ENCODE assay signal across 8 cellular contexts in genomic region chr7:4683043-4683883, GRCh38. TPM values are rescaled to one million over a fixed set of nuclear protein-coding genes. Genes with fewer than 3 reads are reported as not detected.
DNase-seq lines count a peak whose midpoint lies in the region; ATAC-seq, FAIRE-seq and TF ChIP-seq lines count a peak whose summit lies in the region.

No MANE protein-coding gene starts in this region.

- CTCF ChIA-PET in K562 (lab: Yijun Ruan, JAX; ENCODE audit: low intra/inter-chr PET ratio), result interaction anchor here (0.6 kb wide), 1 partner anchor 58 kb away, joined by 3 read pairs; no protein-coding TSS in a partner anchor

- peak overlapping the region; percentile 83 to 96 (median 88) for H3K4me3 ChIP-seq in Peyer's patch
- H3K4me3 ChIP-seq in K562, result peak overlapping the region; percentile 65

- POLR2A ChIA-PET in K562 (lab: Yijun Ruan, JAX), result interaction anchor here (0.5 to 3.4 kb wide), 4 partner anchors 10 to 42 kb away, joined by 3 to 21 read pairs (median 4); no protein-coding TSS in a partner anchor

- TF ChIP-seq POLR2A in Peyer's patch (IDR thresholded peaks at IDR 0.05), result no peak
- TF ChIP-seq POLR2A in K562 (conservative IDR thresholded peaks at IDR 0.05), result no peak

- peaks cover 28 to 53% of the 10 kb centered on the region in 2 donors for H3K4me1 Mint-ChIP-seq in stimulated activated naive B cell treated with anti-CD40 and anti-IgM and Interleukin-4, amounts not matched to agents 10 μg/mL and 1 μg/mL and 100 μg/mL, for 72 hours

- H3K9me1 ChIP-seq in K562 (ENCODE audit: control insufficient read depth, insufficient read depth, low read length), result no peaks in the 10 kb centered on the region

- H3K9me3 ChIP-seq in Peyer's patch (no peaks in the 10 kb centered on the region), K562 (replicated peaks; ENCODE audit: control insufficient read depth, insufficient read depth, low read depth, low read length) (no peaks in the 10 kb centered on the region)

- H3K27me3 Mint-ChIP-seq in stimulated activated naive B cell treated with anti-CD40 and anti-IgM and Interleukin-4, amounts not matched to agents 10 μg/mL and 1 μg/mL and 100 μg/mL, for 72 hours, result no peaks in the 10 kb centered on the region

- DNase-seq in GM03348 (ENCODE audit: low spot score) (peak; percentile 25), Peyer's patch (peak in 2 of 3 donors; percentile 54), K562 (ENCODE audit: extremely low read depth in 1 of 4, low spot score in 3 of 4) (peak; percentile 51 to 70 (median 66)), left colon (peak; percentile 57 to 61), cerebellar nuclear complex (lab: John Stamatoyannopoulos, UW) (no peak), COLO829 (ENCODE audit: low spot score) (no peak)
- peak; percentile 4 for DNase-seq in stimulated activated naive B cell treated with anti-CD40 and anti-IgM and Interleukin-4, amounts not matched to agents 10 μg/mL and 1 μg/mL and 100 μg/mL, for 72 hours

- no peak for FAIRE-seq in K562 (lab: Jason Lieb, UNC)

- no peak for TF ChIP-seq RAD21 in K562 (CRISPR knock-in tag; conservative IDR thresholded peaks at IDR 0.05 in 1 of 2, IDR thresholded peaks at IDR 0.05 in 1 of 2)

- TF ChIP-seq CTCF in Peyer's patch (IDR thresholded peaks at IDR 0.05) (no peak), K562 (IDR thresholded peaks at IDR 0.05 in 2 of 3, conservative IDR thresholded peaks at IDR 0.05 in 1 of 3; ENCODE audit: insufficient read depth in 2 of 3, low read depth in 1 of 3, low read length in 3 of 3) (no peak)

- H3K27ac Mint-ChIP-seq in stimulated activated naive B cell treated with anti-CD40 and anti-IgM and Interleukin-4, amounts not matched to agents 10 μg/mL and 1 μg/mL and 100 μg/mL, for 72 hours, result peak overlapping the region; percentile 92

- BruUV-seq in K562 (replicated peaks; lab: Mats Ljungman, UMichigan), result no TSS peak

- H3K36me3 ChIP-seq in Peyer's patch, result no peaks in the 10 kb centered on the region
- peaks cover 15% of the 10 kb centered on the region; the same call in 2 of the 3 replicates for H3K36me3 ChIP-seq in K562 (ENCODE audit: control insufficient read depth, insufficient read depth, low read length)

- H3K4me1 ChIP-seq in Peyer's patch, result peaks cover 0 to 35% (median 7%) of the 10 kb centered on the region in 4 donors
- peaks cover 24 to 43% of the 10 kb centered on the region in 2 experiments; a peak in 4 of 5 replicates for H3K4me1 ChIP-seq in K562 (replicated peaks in 1 of 2; ENCODE audit: control insufficient read depth in 2 of 2, insufficient read depth in 2 of 2, low read length in 2 of 2)

- H3K27me3 ChIP-seq in Peyer's patch, result no peaks in the 10 kb centered on the region
- H3K27me3 ChIP-seq in K562 (ENCODE audit: control insufficient read depth in 2 of 2, insufficient read depth in 2 of 2, low read length in 2 of 2), result peaks cover 0 to 4% of the 10 kb centered on the region in 2 experiments; a peak in 1 of 5 replicates

- in situ Hi-C loops in K562 (cut with MboI), result no loop called here

- peak; percentile 67 for ATAC-seq in K562
- peak; percentile 66 for ATAC-seq in left colon
- peak in 1 of 2 donors; percentile 1 for ATAC-seq in stimulated activated naive B cell treated with anti-CD40 and anti-IgM and Interleukin-4, amounts not matched to agents 10 μg/mL and 1 μg/mL and 100 μg/mL, for 72 hours (replicated peaks)
- no peak for ATAC-seq in GM18520 (IDR thresholded peaks at IDR 0.05; ENCODE audit: unreplicated experiment)

- peaks cover 57% of the 10 kb centered on the region for H3K79me2 ChIP-seq in K562 (ENCODE audit: control insufficient read depth, insufficient read depth, low read length)

- H3K27ac ChIP-seq in Peyer's patch (peak overlapping the region; percentile 81 to 92 (median 88)), K562 (ENCODE audit: extremely low read depth, low read depth, low read length) (peak overlapping the region; percentile 78)

- H3K9ac ChIP-seq in K562 (ENCODE audit: insufficient read depth in 1 of 2, low read depth in 2 of 2, low read length in 2 of 2), result peak overlapping the region; percentile 80 to 99

- intact Hi-C loops in K562 (cut with micrococcal nuclease), result loop anchor here (5.0 kb wide), 1 partner anchor 54 kb away; no protein-coding TSS in a partner anchor
- intact Hi-C loops in left colon (cut with DNase I, micrococcal nuclease), result loop anchor here in 1 of 2 donors (5.0 kb wide), 2 partner anchors 41 to 59 kb away; no protein-coding TSS in a partner anchor

- WGBS in K562 (ENCODE audit: insufficient coverage, low coverage, missing lambda C conversion rate), result 4% methylated on average over 16 of the region's 23 CpGs

- peaks cover 39% of the 10 kb centered on the region for H4K20me1 ChIP-seq in K562 (replicated peaks; ENCODE audit: control insufficient read depth, insufficient read depth, low read length)

- H2AFZ ChIP-seq in K562 (ENCODE audit: low read depth, low read length), result no peak overlapping the region

- peak overlapping the region; percentile 87 to 94 for H3K4me3 Mint-ChIP-seq in stimulated activated naive B cell treated with anti-CD40 and anti-IgM and Interleukin-4, amounts not matched to agents 10 μg/mL and 1 μg/mL and 100 μg/mL, for 72 hours

- H3K9me3 Mint-ChIP-seq in stimulated activated naive B cell treated with anti-CD40 and anti-IgM and Interleukin-4, amounts not matched to agents 10 μg/mL and 1 μg/mL and 100 μg/mL, for 72 hours, result no peaks in the 10 kb centered on the region

- no peak for TF ChIP-seq EP300 in K562 (IDR thresholded peaks at IDR 0.05; ENCODE audit: low read length)

- H3K36me3 Mint-ChIP-seq in stimulated activated naive B cell treated with anti-CD40 and anti-IgM and Interleukin-4, amounts not matched to agents 10 μg/mL and 1 μg/mL and 100 μg/mL, for 72 hours, result peaks cover 14 to 18% of the 10 kb centered on the region in 2 donors

- peak overlapping the region; percentile 80 for H3K4me2 ChIP-seq in K562 (ENCODE audit: insufficient read depth, low read length)

TF ChIP-seq in K562, 482 proteins besides CTCF, POLR2A, EP300 and RAD21 (continues in another document):
- no peak for TF ChIP-seq ZKSCAN8 (CRISPR knock-in tag; IDR thresholded peaks at IDR 0.05)
- TF ChIP-seq CBFA2T3 (IDR thresholded peaks at IDR 0.05), result no peak
- TF ChIP-seq ZNF79 (CRISPR knock-in tag; IDR thresholded peaks at IDR 0.05; ENCODE audit: low read depth), result no peak
- TF ChIP-seq TAL1 (IDR thresholded peaks at IDR 0.05), result no peak
- 0 out of 2 replicates have a peak, but pooled peaks have one; percentile 30 for TF ChIP-seq ZNF263 (CRISPR knock-in tag; IDR thresholded peaks at IDR 0.05; ENCODE audit: borderline replicate concordance)
- TF ChIP-seq HMBOX1 (IDR thresholded peaks at IDR 0.05), result no peak
- no peak for TF ChIP-seq GTF2F1 (IDR thresholded peaks at IDR 0.05; ENCODE audit: low read depth, low read length)

RNA-seq across cellular contexts. Expression of gene FOXK1, which starts 1.2 kb away (rescaled TPM):
- total RNA-seq in Peyer's patch (10 to 100 TPM; 14.9 to 47.0 (median 36.1) TPM), K562 (2014; rRNA removed) (17.0 and 19.5 TPM in 2 replicates), K562 (2014; rRNA removed; fragmentation: Illumina TruSeq; extraction: Trizol) (8.1 and 9.1 TPM in 2 replicates), K562 (2015; rRNA removed; fragmentation: Illumina TruSeq; extraction: Trizol) (8.5 and 9.1 TPM in 2 replicates), K562 (2021) (42.2 and 45.5 TPM in 2 replicates), left colon (10 to 100 TPM; 19.9 to 28.3 TPM)
- 35.6 and 74.5 TPM in 2 replicates for total RNA-seq in K562 (2011; cell fraction: chromatin; rRNA removed; ENCODE audit: low replicate concordance)
- total RNA-seq in K562 (2011; cell fraction: nucleolus; rRNA removed), result 43.2 and 43.6 TPM in 2 replicates
- total RNA-seq in K562 (2011; cell fraction: nucleoplasm; rRNA removed), result 40.0 and 43.0 TPM in 2 replicates
- polyA plus RNA-seq in K562 (2011; rRNA removed) (2.9 and 4.2 TPM in 2 replicates), K562 (2014; fragmentation: Illumina TruSeq; extraction: Trizol) (5.0 and 6.8 TPM in 2 replicates), K562 (2014; fragmentation: Nextera tagmentation; extraction: Ambion mirVana) (under 1 TPM; 0.32 to 0.34 TPM), K562 (2014; rRNA removed) (11.8 TPM in 2 replicates)
- polyA plus RNA-seq in K562 (2011; cell fraction: cytosol; rRNA removed), result 3.6 and 6.2 TPM in 2 replicates
- polyA plus RNA-seq in K562 (2011; cell fraction: nucleus; rRNA removed), result 7.9 and 12.0 TPM in 2 replicates
- 6.4 and 7.3 TPM in 2 replicates for polyA plus RNA-seq in K562 (2012)
- 6.7 and 8.7 TPM in 2 replicates for polyA minus RNA-seq in K562 (2011; rRNA and poly(A)+ RNA removed)
- 21.3 and 27.0 TPM in 2 replicates for polyA minus RNA-seq in K562 (2011; cell fraction: cytosol; rRNA and poly(A)+ RNA removed)
- polyA minus RNA-seq in K562 (2011; cell fraction: nucleus; rRNA and poly(A)+ RNA removed), result 9.7 and 11.6 TPM in 2 replicates

Comparison
In these comparisons a context has a peak if more than half of its experiments do, and no peak if none do; other contexts are left out.
1. DNase-seq: peak in GM03348 (single experiment), Peyer's patch (2 of 3), K562 (4 of 4), left colon (2 of 2) and stimulated activated naive B cell treated with anti-CD40 and anti-IgM and Interleukin-4, amounts not matched to agents 10 μg/mL and 1 μg/mL and 100 μg/mL, for 72 hours (single experiment); none in cerebellar nuclear complex (0 of 2) and COLO829 (single experiment).